ENCODE assay signal across 13 cellular contexts in the genomic region with DNA sequence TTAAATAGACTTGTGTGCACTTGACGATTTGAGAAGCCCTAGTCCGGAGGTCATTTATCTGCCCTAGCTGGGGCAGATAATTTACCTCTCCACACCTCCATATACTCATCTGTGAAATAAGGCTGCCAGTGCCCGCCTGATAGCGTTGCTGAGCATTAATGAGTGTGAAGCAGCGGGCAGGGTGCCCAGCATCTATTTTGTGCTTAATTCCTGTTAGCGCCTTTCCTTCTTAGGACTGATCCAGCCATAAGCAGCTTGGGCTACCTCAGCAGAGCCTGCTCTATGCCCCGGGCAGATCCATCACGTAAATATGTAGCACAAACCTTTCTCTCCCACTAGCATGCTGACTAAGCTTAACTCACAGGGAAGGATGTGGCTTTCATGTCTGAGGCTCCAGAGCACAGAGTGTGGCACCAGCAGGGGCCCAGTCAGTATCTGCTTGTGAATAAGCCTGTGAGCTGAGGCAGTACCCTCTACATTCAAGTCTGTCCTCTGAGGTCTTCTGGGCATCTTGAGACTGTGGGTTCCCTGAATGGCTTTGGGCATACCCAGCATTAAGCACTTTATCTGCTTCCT. TPM values are rescaled to one million over a fixed set of nuclear protein-coding genes. Genes with fewer than 3 reads are reported as not detected.
DNase-seq lines count a peak whose midpoint lies in the region; ATAC-seq and TF ChIP-seq lines count a peak whose summit lies in the region.
"Had no signal": no experiment of that assay in that cellular context is flagged by ENCODE, and none has a peak within 500 bp of the region (broad histone marks: within the 10 kb centered on the region; RNA-seq: fewer than 3 reads in every experiment).

No MANE protein-coding gene starts in this region.

- H3K4me1 ChIP-seq in CD4-positive, alpha-beta memory T cell (ENCODE audit: insufficient read depth, low read length), result peaks cover 34% of the 10 kb centered on the region
- H3K4me1 ChIP-seq in mucosa of descending colon (ENCODE audit: low read depth) (peaks cover 5% of the 10 kb centered on the region), colonic mucosa (no peaks in the 10 kb centered on the region)
- H3K4me1 ChIP-seq: uterus had no signal

- intact Hi-C loops in CD4-positive, alpha-beta memory T cell (cut with micrococcal nuclease), result loop anchor here (2.0 kb wide), 1 partner anchor 59 kb away; the partner anchor contains the start of gene TRIM11
- intact Hi-C loops in activated T-helper 1 cell treated with anti-CD3 and anti-CD28 coated beads, Interleukin-12 subunit alpha, Interleukin-12 subunit beta, Interleukin-2, Interleukin-4 antibody, amounts not matched to agents 30 ng/mL and 10 ng/mL and 1 ng/mL, durations not matched to agents 14 hours and 24 hours and 36 hours (cut with micrococcal nuclease), result loop anchor here (1.0 to 10.0 kb wide), 6 partner anchors 8 to 1093 kb away; partner anchors contain the start of genes ABCB10, CCSAP and TRIM17
- intact Hi-C loops in mucosa of descending colon (cut with DNase I, micrococcal nuclease) (no loop called here), colonic mucosa (cut with DNase I) (no loop called here)

- peaks cover 31 to 53% (median 44%) of the 10 kb centered on the region in 4 donors for H3K4me1 Mint-ChIP-seq in CD4-positive, alpha-beta memory T cell
- peaks cover 59% of the 10 kb centered on the region for H3K4me1 Mint-ChIP-seq in activated T-helper 1 cell treated with anti-CD3 and anti-CD28 coated beads, Interleukin-12 subunit alpha, Interleukin-12 subunit beta, Interleukin-2, Interleukin-4 antibody, amounts not matched to agents 30 ng/mL and 10 ng/mL and 1 ng/mL, durations not matched to agents 14 hours and 24 hours and 36 hours (ENCODE audit: low read depth)

- H3K9ac ChIP-seq in colonic mucosa (ENCODE audit: low read depth in 2 of 2, low read length in 2 of 2), result no peak overlapping the region

- no peaks in the 10 kb centered on the region for H3K27me3 ChIP-seq in CD4-positive, alpha-beta memory T cell (ENCODE audit: insufficient read depth, low read length)
- peaks cover 44% of the 10 kb centered on the region for H3K27me3 ChIP-seq in colonic mucosa

- POLR2A ChIA-PET in CD4-positive, alpha-beta memory T cell (lab: Charles Lee; ENCODE audit: partially characterized antibody), result interaction anchor here (1.2 to 3.9 kb wide), 5 partner anchors 10 to 325 kb away, joined by 3 to 70 read pairs (median 6); partner anchors contain the start of genes GUK1, RNF187 and TRIM11

- peak in 1 of 5 donors; percentile 24 for DNase-seq in CD4-positive, alpha-beta memory T cell
- DNase-seq in G401 (ENCODE audit: low spot score), result peak; percentile 47
- peak; percentile 33 for DNase-seq in activated T-helper 1 cell treated with anti-CD3 and anti-CD28 coated beads, Interleukin-12 subunit alpha, Interleukin-12 subunit beta, Interleukin-2, Interleukin-4 antibody, amounts not matched to agents 30 ng/mL and 10 ng/mL and 1 ng/mL, durations not matched to agents 14 hours and 24 hours and 36 hours (ENCODE audit: low spot score)
- DNase-seq in mucosa of descending colon, result no peak
- DNase-seq in NCI-H1048 (lab: John Stamatoyannopoulos, UW), result no peak
- no peak for DNase-seq in colonic mucosa
- DNase-seq: amniotic stem cell, mammary epithelial cell, NCI-H187, uterus had no signal

- no peaks in the 10 kb centered on the region for H3K36me3 Mint-ChIP-seq in CD4-positive, alpha-beta memory T cell
- no peaks in the 10 kb centered on the region for H3K36me3 Mint-ChIP-seq in activated T-helper 1 cell treated with anti-CD3 and anti-CD28 coated beads, Interleukin-12 subunit alpha, Interleukin-12 subunit beta, Interleukin-2, Interleukin-4 antibody, amounts not matched to agents 30 ng/mL and 10 ng/mL and 1 ng/mL, durations not matched to agents 14 hours and 24 hours and 36 hours (ENCODE audit: low read depth)

- peak overlapping the region; percentile 15 to 89 (median 84) for H3K27ac Mint-ChIP-seq in CD4-positive, alpha-beta memory T cell
- peak overlapping the region; percentile 88 for H3K27ac Mint-ChIP-seq in activated T-helper 1 cell treated with anti-CD3 and anti-CD28 coated beads, Interleukin-12 subunit alpha, Interleukin-12 subunit beta, Interleukin-2, Interleukin-4 antibody, amounts not matched to agents 30 ng/mL and 10 ng/mL and 1 ng/mL, durations not matched to agents 14 hours and 24 hours and 36 hours

- peak overlapping the region; percentile 39 for H3K27ac ChIP-seq in CD4-positive, alpha-beta memory T cell (ENCODE audit: low read depth, low read length)
- no peak overlapping the region for H3K27ac ChIP-seq in colonic mucosa
- H3K27ac ChIP-seq: RWPE1, uterus had no signal

- peak; percentile 54 for ATAC-seq in mucosa of descending colon
- no peak for ATAC-seq in GM21723 (IDR thresholded peaks at IDR 0.05; ENCODE audit: unreplicated experiment)

- CTCF ChIA-PET in CD4-positive, alpha-beta memory T cell (lab: Charles Lee; ENCODE audit: partially characterized antibody), result interaction anchor here (1.1 to 3.1 kb wide), 5 partner anchors 10 to 35 kb away, joined by 3 to 18 read pairs (median 8); partner anchors contain the start of gene RNF187

- H3K27me3 Mint-ChIP-seq in CD4-positive, alpha-beta memory T cell, result peaks cover 2 to 9% of the 10 kb centered on the region in 2 donors
- H3K27me3 Mint-ChIP-seq in activated T-helper 1 cell treated with anti-CD3 and anti-CD28 coated beads, Interleukin-12 subunit alpha, Interleukin-12 subunit beta, Interleukin-2, Interleukin-4 antibody, amounts not matched to agents 30 ng/mL and 10 ng/mL and 1 ng/mL, durations not matched to agents 14 hours and 24 hours and 36 hours (ENCODE audit: insufficient read depth), result peaks cover 11% of the 10 kb centered on the region

- no peaks in the 10 kb centered on the region for H3K9me3 Mint-ChIP-seq in CD4-positive, alpha-beta memory T cell
- no peaks in the 10 kb centered on the region for H3K9me3 Mint-ChIP-seq in activated T-helper 1 cell treated with anti-CD3 and anti-CD28 coated beads, Interleukin-12 subunit alpha, Interleukin-12 subunit beta, Interleukin-2, Interleukin-4 antibody, amounts not matched to agents 30 ng/mL and 10 ng/mL and 1 ng/mL, durations not matched to agents 14 hours and 24 hours and 36 hours

- peak overlapping the region; percentile 81 to 88 (median 86) for H3K4me3 Mint-ChIP-seq in CD4-positive, alpha-beta memory T cell
- H3K4me3 Mint-ChIP-seq in activated T-helper 1 cell treated with anti-CD3 and anti-CD28 coated beads, Interleukin-12 subunit alpha, Interleukin-12 subunit beta, Interleukin-2, Interleukin-4 antibody, amounts not matched to agents 30 ng/mL and 10 ng/mL and 1 ng/mL, durations not matched to agents 14 hours and 24 hours and 36 hours, result peak overlapping the region; percentile 85

- in situ Hi-C loops in G401 (cut with HindIII; ENCODE audit: low sequenced_read_pairs), result no loop called here

- H3K9me3 ChIP-seq in CD4-positive, alpha-beta memory T cell (ENCODE audit: control insufficient read depth in 1 of 2, low read length in 2 of 2), result no peaks in the 10 kb centered on the region
- H3K9me3 ChIP-seq in mucosa of descending colon (no peaks in the 10 kb centered on the region), colonic mucosa (no peaks in the 10 kb centered on the region)
- H3K9me3 ChIP-seq: uterus had no signal

- no peak for TF ChIP-seq CTCF in mucosa of descending colon (IDR thresholded peaks at IDR 0.05)
- TF ChIP-seq CTCF in colonic mucosa (IDR thresholded peaks at IDR 0.05), result no peak

- peak overlapping the region in 1 of 2 donors; percentile 51 for H3K4me3 ChIP-seq in CD4-positive, alpha-beta memory T cell (ENCODE audit: low read length in 2 of 2)
- H3K4me3 ChIP-seq in mucosa of descending colon, result no peak overlapping the region
- no peak overlapping the region for H3K4me3 ChIP-seq in colonic mucosa
- H3K4me3 ChIP-seq: uterus had no signal

- no peaks in the 10 kb centered on the region for H3K36me3 ChIP-seq in CD4-positive, alpha-beta memory T cell (ENCODE audit: insufficient read depth, low read length)
- H3K36me3 ChIP-seq in mucosa of descending colon (ENCODE audit: low read depth) (no peaks in the 10 kb centered on the region), colonic mucosa (no peaks in the 10 kb centered on the region)
- H3K36me3 ChIP-seq: uterus had no signal

RNA-seq across cellular contexts. Expression of gene RNF187, which starts 21.5 kb away (rescaled TPM):
- 10 to 100 TPM; 67.4 to 73.4 TPM for total RNA-seq in CD4-positive, alpha-beta memory T cell
- 10 to 100 TPM; 15.3 to 46.4 TPM for polyA plus RNA-seq in CD4-positive, alpha-beta memory T cell
- 136 and 168 TPM in 2 replicates for total RNA-seq in G401 (2014; rRNA removed; shearing (Covaris generic))
- 137 TPM in 2 replicates for total RNA-seq in activated T-helper 1 cell treated with anti-CD3 and anti-CD28 coated beads, Interleukin-12 subunit alpha, Interleukin-12 subunit beta, Interleukin-2, Interleukin-4 antibody, amounts not matched to agents 30 ng/mL and 10 ng/mL and 1 ng/mL, durations not matched to agents 14 hours and 24 hours and 36 hours
- total RNA-seq in mucosa of descending colon (10 to 100 TPM; 67.7 to 84.0 (median 68.4) TPM), colonic mucosa (10 to 100 TPM; 84.5 to 97.5 TPM)

RNA-seq across cellular contexts. Expression of gene TRIM17, which starts 49.0 kb away (rescaled TPM):
- under 1 TPM; 0.69 to 0.76 TPM for total RNA-seq in CD4-positive, alpha-beta memory T cell
- under 1 TPM in 1 of 2 donors, not detected in 1; 0.25 TPM for polyA plus RNA-seq in CD4-positive, alpha-beta memory T cell
- total RNA-seq in G401 (2014; rRNA removed; shearing (Covaris generic)), result not detected in 2 replicates
- total RNA-seq in activated T-helper 1 cell treated with anti-CD3 and anti-CD28 coated beads, Interleukin-12 subunit alpha, Interleukin-12 subunit beta, Interleukin-2, Interleukin-4 antibody, amounts not matched to agents 30 ng/mL and 10 ng/mL and 1 ng/mL, durations not matched to agents 14 hours and 24 hours and 36 hours, result 1.4 and 1.7 TPM in 2 replicates
- total RNA-seq in mucosa of descending colon, result under 1 TPM in 2 of 3 donors, not detected in 1; 0.39 to 0.76 TPM
- total RNA-seq in colonic mucosa, result under 1 TPM in 1 of 2 donors, not detected in 1; 0.21 TPM
- total RNA-seq: HT1080 had no signal

RNA-seq across cellular contexts. Expression of gene TRIM11, which starts 59.0 kb away (rescaled TPM):
- 10 to 100 TPM; 56.6 to 61.7 TPM for total RNA-seq in CD4-positive, alpha-beta memory T cell
- polyA plus RNA-seq in CD4-positive, alpha-beta memory T cell, result 10 to 100 TPM; 11.0 to 26.2 TPM
- total RNA-seq in G401 (2014; rRNA removed; shearing (Covaris generic)), result 40.4 and 43.6 TPM in 2 replicates
- 60.7 and 63.2 TPM in 2 replicates for total RNA-seq in activated T-helper 1 cell treated with anti-CD3 and anti-CD28 coated beads, Interleukin-12 subunit alpha, Interleukin-12 subunit beta, Interleukin-2, Interleukin-4 antibody, amounts not matched to agents 30 ng/mL and 10 ng/mL and 1 ng/mL, durations not matched to agents 14 hours and 24 hours and 36 hours
- total RNA-seq in mucosa of descending colon, result 10 to 100 TPM; 32.1 to 40.4 (median 35.0) TPM
- total RNA-seq in colonic mucosa, result 10 to 100 TPM; 38.1 to 48.9 TPM

Comparison
In these comparisons a context has a peak if more than half of its experiments do, and no peak if none do; other contexts are left out.
1. DNase-seq: peak in G401 (single experiment) and activated T-helper 1 cell treated with anti-CD3 and anti-CD28 coated beads, Interleukin-12 subunit alpha, Interleukin-12 subunit beta, Interleukin-2, Interleukin-4 antibody, amounts not matched to agents 30 ng/mL and 10 ng/mL and 1 ng/mL, durations not matched to agents 14 hours and 24 hours and 36 hours (single experiment); none in mucosa of descending colon (0 of 3), NCI-H1048 (single experiment) and colonic mucosa (single experiment).
2. intact Hi-C loops: an anchor here in CD4-positive, alpha-beta memory T cell (2.0 kb wide) and activated T-helper 1 cell treated with anti-CD3 and anti-CD28 coated beads, Interleukin-12 subunit alpha, Interleukin-12 subunit beta, Interleukin-2, Interleukin-4 antibody, amounts not matched to agents 30 ng/mL and 10 ng/mL and 1 ng/mL, durations not matched to agents 14 hours and 24 hours and 36 hours (1.0 to 10.0 kb wide); none called in mucosa of descending colon and colonic mucosa.